8 cellular contexts compared by ENCODE assay signal in genomic region chr16:49855822-49856740, GRCh38. TPM values are rescaled to one million over a fixed set of nuclear protein-coding genes. Genes with fewer than 3 reads are reported as not detected.
A peak's percentile ranks its signal among the peaks of the same experiment; 100 is the strongest.
DNase-seq lines count a peak whose midpoint lies in the region; ATAC-seq and TF ChIP-seq lines count a peak whose summit lies in the region.

Gene ZNF423, minus strand, starts transcription at chr16:49856112. Its CDS starts 338 bp downstream, at chr16:49855774.

- peak within 1 kb of the TSS; percentile 95 for H3K4me2 ChIP-seq in Loucy (ENCODE audit: low read depth, low read length, poor library complexity, severe bottlenecking)

- H3K9me3 Mint-ChIP-seq in Caco-2 (ENCODE audit: unreplicated experiment) = no peaks in the 10 kb centered on the region

- H3K9me3 ChIP-seq in Caco-2 (no peaks in the 10 kb centered on the region), Loucy (ENCODE audit: insufficient read depth, low read depth, low read length) (no peaks in the 10 kb centered on the region), mucosa of stomach (ENCODE audit: control insufficient read depth, low read length) (no peaks in the 10 kb centered on the region)

- H3K9ac ChIP-seq in Loucy (ENCODE audit: low read depth, low read length, poor library complexity, severe bottlenecking) (peak within 1 kb of the TSS; percentile 80), mucosa of stomach (ENCODE audit: low read length) (peak within 1 kb of the TSS; percentile 50)

- intact Hi-C loops in Caco-2 (cut with micrococcal nuclease; ENCODE audit: unreplicated experiment) (no loop called here), dorsolateral prefrontal cortex (cut with DNase I) (no loop called here)

- H3K4me3 ChIP-seq in Caco-2 (ENCODE audit: low read depth, low read length) = peak within 1 kb of the TSS; percentile 61
- peak within 1 kb of the TSS; percentile 82 for H3K4me3 ChIP-seq in Loucy (ENCODE audit: low read length, poor library complexity, severe bottlenecking)
- peak within 1 kb of the TSS; percentile 39 to 80 (median 67) for H3K4me3 ChIP-seq in dorsolateral prefrontal cortex
- no peak within 1 kb of the TSS for H3K4me3 ChIP-seq in mucosa of stomach (ENCODE audit: low read length)

- no peaks in the 10 kb centered on the region for H3K36me3 ChIP-seq in Caco-2 (ENCODE audit: control insufficient read depth, insufficient read depth, low read length)
- H3K36me3 ChIP-seq in Loucy (ENCODE audit: insufficient read depth, low read length) = no peaks in the 10 kb centered on the region
- no peaks in the 10 kb centered on the region for H3K36me3 ChIP-seq in mucosa of stomach (ENCODE audit: control insufficient read depth, insufficient read depth, low read length)

- POLR2A ChIA-PET in Caco-2 (lab: Charles Lee) = no interaction called here

- peak within 1 kb of the TSS; percentile 82 for H2AFZ ChIP-seq in Loucy (ENCODE audit: low read length)

- peak within 1 kb of the TSS; percentile 86 for H3K4me3 Mint-ChIP-seq in Caco-2 (ENCODE audit: unreplicated experiment)

- H3K27ac Mint-ChIP-seq in Caco-2 (ENCODE audit: unreplicated experiment) = no peak within 1 kb of the TSS

- TF ChIP-seq CTCF in Caco-2 (IDR thresholded peaks at IDR 0.05; ENCODE audit: insufficient read depth in 1 of 2, low read depth in 1 of 2, low read length in 1 of 2, severe bottlenecking in 1 of 2, unreplicated experiment in 1 of 2) = no peak
- no peak for TF ChIP-seq CTCF in Loucy (conservative IDR thresholded peaks at IDR 0.05; ENCODE audit: low read length)
- peak in 1 of 56 donors; percentile 4 for TF ChIP-seq CTCF in dorsolateral prefrontal cortex (IDR thresholded peaks at IDR 0.05 in 54 of 56, conservative IDR thresholded peaks at IDR 0.05 in 2 of 56; ENCODE audit: low read depth in 1 of 56, partially characterized antibody in 56 of 56)

- peaks cover 33% of the 10 kb centered on the region for H3K4me1 ChIP-seq in Caco-2
- H3K4me1 ChIP-seq in Loucy (ENCODE audit: insufficient read depth, low read length, poor library complexity, severe bottlenecking) = peaks cover 4% of the 10 kb centered on the region
- peaks cover 20% of the 10 kb centered on the region for H3K4me1 ChIP-seq in mucosa of stomach (ENCODE audit: control insufficient read depth, insufficient read depth, low read length)

- no peaks in the 10 kb centered on the region for H3K9me2 ChIP-seq in Loucy (replicated peaks; ENCODE audit: low read depth, low read length)

- BruUV-seq in Caco-2 (replicated peaks; lab: Mats Ljungman, UMichigan) = no TSS peak

- no peaks in the 10 kb centered on the region; the same call in 1 of the 2 replicates for H3F3A ChIP-seq in Loucy (ENCODE audit: low read depth)

- ATAC-seq in GM18870 (IDR thresholded peaks at IDR 0.05; ENCODE audit: unreplicated experiment) (no peak), HG02588 (IDR thresholded peaks at IDR 0.05; ENCODE audit: unreplicated experiment) (no peak)

- H3K27me3 Mint-ChIP-seq in Caco-2 (ENCODE audit: insufficient read depth, unreplicated experiment) = peaks cover 30% of the 10 kb centered on the region

- CTCF ChIA-PET in Caco-2 (lab: Charles Lee) = interaction anchor here (0.6 to 5.0 kb wide), 5 partner anchors 15 to 448 kb away, joined by 3 to 91 read pairs (median 6); no protein-coding TSS in a partner anchor

- DNase-seq in Caco-2 = no peak
- DNase-seq in dorsolateral prefrontal cortex = no peak
- DNase-seq in COLO829 (ENCODE audit: low spot score) = no peak
- DNase-seq in NCI-H2081 (lab: John Stamatoyannopoulos, UW) = no peak

- no peaks in the 10 kb centered on the region for H4K20me1 ChIP-seq in Loucy (ENCODE audit: insufficient read depth, low read length, poor library complexity, severe bottlenecking)

- peak within 1 kb of the TSS in 52 of 59 donors; percentile 9 to 92 (median 78) for H3K27ac ChIP-seq in dorsolateral prefrontal cortex

- peaks cover 14% of the 10 kb centered on the region for H3K4me1 Mint-ChIP-seq in Caco-2 (ENCODE audit: low read depth, unreplicated experiment)

- H3K27me3 ChIP-seq in Caco-2 (replicated peaks; ENCODE audit: control insufficient read depth, insufficient read depth, low read length) = peaks cover 4% of the 10 kb centered on the region
- no peaks in the 10 kb centered on the region for H3K27me3 ChIP-seq in Loucy (ENCODE audit: insufficient read depth, low read length, poor library complexity, severe bottlenecking)
- peaks cover 0 to 9% (median 0%) of the 10 kb centered on the region in 45 donors for H3K27me3 ChIP-seq in dorsolateral prefrontal cortex
- peaks cover 45% of the 10 kb centered on the region for H3K27me3 ChIP-seq in mucosa of stomach (ENCODE audit: control insufficient read depth, insufficient read depth, low read length)

- H3K36me3 Mint-ChIP-seq in Caco-2 (ENCODE audit: insufficient read depth, unreplicated experiment) = no peaks in the 10 kb centered on the region

- H3K79me2 ChIP-seq in Loucy (ENCODE audit: insufficient read depth, low read length) = no peaks in the 10 kb centered on the region

RNA-seq across cellular contexts. Expression of gene ZNF423, which starts in this region (rescaled TPM):
- total RNA-seq in Caco-2 (2022) = 0.07 and 0.20 TPM in 2 replicates
- 10 to 100 TPM; 11.4 to 52.5 (median 19.6) TPM for total RNA-seq in dorsolateral prefrontal cortex

Comparison
In these comparisons a context has a peak if more than half of its experiments do, and no peak if none do; other contexts are left out.
1. RNA of gene ZNF423 (total RNA-seq): 11.4 to 52.5 TPM in dorsolateral prefrontal cortex; 0.07 to 0.20 TPM in Caco-2; every median in the first group is over 10 times any median in the second.